1 cellular context compared by ENCODE assay signal in the genomic region with DNA sequence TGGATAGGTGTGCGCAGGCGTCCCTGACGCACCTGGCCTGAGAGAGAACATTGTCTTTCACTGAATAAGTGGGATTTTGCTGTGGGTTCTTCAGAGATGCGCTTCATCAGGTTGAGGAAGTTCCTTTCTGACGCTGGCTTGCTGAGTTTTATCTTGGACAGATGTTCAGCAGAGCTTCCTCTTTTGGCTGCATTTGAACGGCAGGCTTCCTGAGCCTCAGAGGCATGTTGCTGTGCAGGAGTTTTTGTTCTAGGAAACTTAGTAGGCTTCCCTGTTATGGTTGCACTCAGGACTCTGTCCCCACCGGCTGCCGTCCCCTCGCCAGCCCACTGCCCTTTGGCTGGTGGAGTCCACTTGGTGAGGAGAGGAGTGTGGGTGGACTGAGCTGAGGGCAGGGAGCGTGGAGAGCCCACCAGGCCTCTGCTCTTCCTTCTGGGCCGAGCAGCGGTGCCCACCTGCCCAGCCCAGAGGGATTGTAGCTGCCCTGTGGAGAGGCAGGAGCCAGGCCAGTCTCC.
TF ChIP-seq lines count a peak whose summit lies in the region.

No MANE protein-coding gene starts in this region.

TF ChIP-seq in HepG2, 621 proteins besides CTCF, POLR2A, EP300 and RAD21:
- no peak for TF ChIP-seq RBM39 (IDR thresholded peaks at IDR 0.05; ENCODE audit: low read depth, low read length, poor library complexity, severe bottlenecking)
- TF ChIP-seq, protein P1, sequence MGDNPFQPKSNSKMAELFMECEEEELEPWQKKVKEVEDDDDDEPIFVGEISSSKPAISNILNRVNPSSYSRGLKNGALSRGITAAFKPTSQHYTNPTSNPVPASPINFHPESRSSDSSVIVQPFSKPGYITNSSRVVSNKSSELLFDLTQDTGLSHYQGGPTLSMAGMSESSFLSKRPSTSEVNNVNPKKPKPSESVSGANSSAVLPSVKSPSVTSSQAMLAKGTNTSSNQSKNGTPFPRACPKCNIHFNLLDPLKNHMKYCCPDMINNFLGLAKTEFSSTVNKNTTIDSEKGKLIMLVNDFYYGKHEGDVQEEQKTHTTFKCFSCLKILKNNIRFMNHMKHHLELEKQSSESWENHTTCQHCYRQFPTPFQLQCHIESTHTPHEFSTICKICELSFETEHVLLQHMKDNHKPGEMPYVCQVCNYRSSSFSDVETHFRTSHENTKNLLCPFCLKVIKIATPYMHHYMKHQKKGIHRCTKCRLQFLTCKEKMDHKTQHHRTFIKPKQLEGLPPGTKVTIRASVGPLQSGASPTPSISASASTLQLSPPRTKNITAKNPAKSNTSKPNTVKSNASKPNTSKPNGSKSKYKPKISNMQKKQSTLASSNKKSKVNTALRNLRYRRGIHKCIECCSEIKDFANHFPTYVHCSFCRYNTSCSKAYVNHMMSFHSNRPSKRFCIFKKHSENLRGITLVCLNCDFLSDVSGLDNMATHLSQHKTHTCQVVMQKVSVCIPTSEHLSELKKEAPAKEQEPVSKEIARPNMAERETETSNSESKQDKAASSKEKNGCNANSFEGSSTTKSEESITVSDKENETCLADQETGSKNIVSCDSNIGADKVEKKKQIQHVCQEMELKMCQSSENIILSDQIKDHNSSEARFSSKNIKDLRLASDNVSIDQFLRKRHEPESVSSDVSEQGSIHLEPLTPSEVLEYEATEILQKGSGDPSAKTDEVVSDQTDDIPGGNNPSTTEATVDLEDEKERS (CRISPR knock-in tag; IDR thresholded peaks at IDR 0.05): no peak
- no peak for TF ChIP-seq SRSF1 (optimal IDR thresholded peaks at IDR 0.05; ENCODE audit: low read depth, low read length)
- no peak for TF ChIP-seq SMC3 (IDR thresholded peaks at IDR 0.05; ENCODE audit: low read length)
- TF ChIP-seq, protein P2, sequence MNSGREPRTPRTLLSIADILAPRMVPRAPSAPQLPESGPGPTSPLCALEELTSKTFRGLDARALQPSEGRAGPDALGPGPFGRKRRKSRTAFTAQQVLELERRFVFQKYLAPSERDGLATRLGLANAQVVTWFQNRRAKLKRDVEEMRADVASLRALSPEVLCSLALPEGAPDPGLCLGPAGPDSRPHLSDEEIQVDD (CRISPR knock-in tag; IDR thresholded peaks at IDR 0.05; ENCODE audit: borderline replicate concordance): no peak
- no peak for TF ChIP-seq KLF15 (CRISPR knock-in tag; IDR thresholded peaks at IDR 0.05; ENCODE audit: borderline replicate concordance)
- TF ChIP-seq SSRP1 (CRISPR knock-in tag; IDR thresholded peaks at IDR 0.05): no peak
- TF ChIP-seq HMGA1 (CRISPR knock-in tag; conservative IDR thresholded peaks at IDR 0.05): no peak
- no peak for TF ChIP-seq NAIF1 (CRISPR knock-in tag; IDR thresholded peaks at IDR 0.05; ENCODE audit: borderline replicate concordance)
- TF ChIP-seq ZNF891 (CRISPR knock-in tag; IDR thresholded peaks at IDR 0.05): no peak
- TF ChIP-seq PTBP1 (IDR thresholded peaks at IDR 0.05; ENCODE audit: low read depth, low read length, poor library complexity, severe bottlenecking): no peak
- no peak for TF ChIP-seq GATA4 (IDR thresholded peaks at IDR 0.05; ENCODE audit: borderline replicate concordance, low read depth)
- no peak for TF ChIP-seq ZC3H4 (CRISPR knock-in tag; IDR thresholded peaks at IDR 0.05; ENCODE audit: borderline replicate concordance)
- TF ChIP-seq ZFP1 (CRISPR knock-in tag; IDR thresholded peaks at IDR 0.05): no peak
- TF ChIP-seq NFATC3 (CRISPR knock-in tag; IDR thresholded peaks at IDR 0.05): no peak
- TF ChIP-seq ZNF235 (CRISPR knock-in tag; IDR thresholded peaks at IDR 0.05; ENCODE audit: borderline replicate concordance): no peak
